In genomic region chr16:49858200-49859129, GRCh38 we compare ENCODE assay signal across 9 cellular contexts. TPM values are rescaled to one million over a fixed set of nuclear protein-coding genes. Genes with fewer than 3 reads are reported as not detected.
DNase-seq lines count a peak whose midpoint lies in the region; ATAC-seq and TF ChIP-seq lines count a peak whose summit lies in the region.
"Had no signal": no experiment of that assay in that cellular context is flagged by ENCODE, and none has a peak within 500 bp of the region (broad histone marks: within the 10 kb centered on the region; RNA-seq: fewer than 3 reads in every experiment).

No MANE protein-coding gene starts in this region.

- peak overlapping the region; percentile 7 for H3K4me3 ChIP-seq in OCI-LY7 (ENCODE audit: low read depth, low read length, poor library complexity, severe bottlenecking)

- H4K20me1 ChIP-seq in OCI-LY7 (ENCODE audit: insufficient read depth, low read length) = no peaks in the 10 kb centered on the region

- intact Hi-C loops in OCI-LY7 (cut with micrococcal nuclease; ENCODE audit: unreplicated experiment) = no loop called here

- POLR2A ChIA-PET in OCI-LY7 (lab: Charles Lee) = no interaction called here

- no peaks in the 10 kb centered on the region for H3K36me3 Mint-ChIP-seq in memory B cell
- H3K36me3 Mint-ChIP-seq in stimulated activated naive B cell treated with anti-CD40 and anti-IgM and Interleukin-4, amounts not matched to agents 10 μg/mL and 1 μg/mL and 100 μg/mL, for 72 hours = no peaks in the 10 kb centered on the region

- H3K4me1 Mint-ChIP-seq in memory B cell = peaks cover 5% of the 10 kb centered on the region
- H3K4me1 Mint-ChIP-seq in stimulated activated naive B cell treated with anti-CD40 and anti-IgM and Interleukin-4, amounts not matched to agents 10 μg/mL and 1 μg/mL and 100 μg/mL, for 72 hours = peaks cover 6 to 23% of the 10 kb centered on the region in 2 donors

- no peaks in the 10 kb centered on the region for H3K79me2 ChIP-seq in OCI-LY7 (ENCODE audit: insufficient read depth, low read depth, low read length)

- no peaks in the 10 kb centered on the region for H3K9me3 ChIP-seq in OCI-LY7 (ENCODE audit: low read length)

- no peaks in the 10 kb centered on the region for H3K9me2 ChIP-seq in OCI-LY7 (ENCODE audit: insufficient read depth, low read length)

- no peak for TF ChIP-seq CTCF in OCI-LY7 (conservative IDR thresholded peaks at IDR 0.05; ENCODE audit: low read length)

- no TSS peak for BruUV-seq in OCI-LY7 (replicated peaks; lab: Mats Ljungman, UMichigan)

- H3K9me3 Mint-ChIP-seq in memory B cell = peaks cover 2% of the 10 kb centered on the region
- no peaks in the 10 kb centered on the region for H3K9me3 Mint-ChIP-seq in stimulated activated naive B cell treated with anti-CD40 and anti-IgM and Interleukin-4, amounts not matched to agents 10 μg/mL and 1 μg/mL and 100 μg/mL, for 72 hours

- no peak overlapping the region for H3K4me3 Mint-ChIP-seq in memory B cell
- peak overlapping the region; percentile 39 to 69 for H3K4me3 Mint-ChIP-seq in stimulated activated naive B cell treated with anti-CD40 and anti-IgM and Interleukin-4, amounts not matched to agents 10 μg/mL and 1 μg/mL and 100 μg/mL, for 72 hours

- peak; percentile 15 for ATAC-seq in memory B cell (ENCODE audit: low read depth)
- ATAC-seq in stimulated activated naive B cell treated with anti-CD40 and anti-IgM and Interleukin-4, amounts not matched to agents 10 μg/mL and 1 μg/mL and 100 μg/mL, for 72 hours (replicated peaks) = peak; percentile 34 to 42
- ATAC-seq in GM18519 (IDR thresholded peaks at IDR 0.05; ENCODE audit: low FRiP score, unreplicated experiment) = no peak
- no peak for ATAC-seq in HG03520 (IDR thresholded peaks at IDR 0.05; ENCODE audit: unreplicated experiment)
- ATAC-seq in GM19023 (IDR thresholded peaks at IDR 0.05; ENCODE audit: unreplicated experiment) = no peak

- no peaks in the 10 kb centered on the region for H3K36me3 ChIP-seq in OCI-LY7 (ENCODE audit: insufficient read depth, low read length)

- no peak overlapping the region for H2AFZ ChIP-seq in OCI-LY7 (ENCODE audit: low read length)

- no peak overlapping the region for H3K27ac ChIP-seq in OCI-LY7 (ENCODE audit: low read depth, low read length, poor library complexity, severe bottlenecking)
- H3K27ac ChIP-seq: HL-60 had no signal

- H3K4me2 ChIP-seq in OCI-LY7 (ENCODE audit: low read length) = peak overlapping the region; percentile 39

- CTCF ChIA-PET in OCI-LY7 (lab: Charles Lee; ENCODE audit: unreplicated experiment) = interaction anchor here (0.6 to 0.7 kb wide), 2 partner anchors 245 to 1146 kb away, joined by 3 read pairs; no protein-coding TSS in a partner anchor

- H3K27ac Mint-ChIP-seq in memory B cell = no peak overlapping the region
- H3K27ac Mint-ChIP-seq in stimulated activated naive B cell treated with anti-CD40 and anti-IgM and Interleukin-4, amounts not matched to agents 10 μg/mL and 1 μg/mL and 100 μg/mL, for 72 hours = no peak overlapping the region

- H3K4me1 ChIP-seq in OCI-LY7 (ENCODE audit: insufficient read depth, low read length, poor library complexity, severe bottlenecking) = peaks cover 17% of the 10 kb centered on the region

- DNase-seq in D341Med (ENCODE audit: low spot score) (peak; percentile 63), OCI-LY7 (ENCODE audit: low spot score) (no peak), dedifferentiated amniotic fluid mesenchymal stem cell (ENCODE audit: extremely low spot score) (peak; percentile 26), memory B cell (ENCODE audit: low spot score in 2 of 2) (peak in 1 of 2 donors; percentile 18)
- DNase-seq in stimulated activated naive B cell treated with anti-CD40 and anti-IgM and Interleukin-4, amounts not matched to agents 10 μg/mL and 1 μg/mL and 100 μg/mL, for 72 hours = no peak

- peaks cover 22% of the 10 kb centered on the region for H3K27me3 Mint-ChIP-seq in memory B cell
- peaks cover 21 to 35% of the 10 kb centered on the region in 2 donors for H3K27me3 Mint-ChIP-seq in stimulated activated naive B cell treated with anti-CD40 and anti-IgM and Interleukin-4, amounts not matched to agents 10 μg/mL and 1 μg/mL and 100 μg/mL, for 72 hours

RNA-seq across cellular contexts. Expression of gene ZNF423, which starts 2.6 kb away (rescaled TPM):
- total RNA-seq in OCI-LY7 (2014; rRNA removed; shearing (Covaris generic)) = 0.09 TPM in 1 of 2 replicates, not detected in the other
- total RNA-seq in OCI-LY7 (2022) = 0.13 TPM in 1 of 2 replicates, not detected in the other

Comparison
In these comparisons a context has a peak if more than half of its experiments do, and no peak if none do; other contexts are left out.
1. DNase-seq: peak in D341Med (single experiment) and dedifferentiated amniotic fluid mesenchymal stem cell (single experiment); none in OCI-LY7 (single experiment) and stimulated activated naive B cell treated with anti-CD40 and anti-IgM and Interleukin-4, amounts not matched to agents 10 μg/mL and 1 μg/mL and 100 μg/mL, for 72 hours (single experiment).
2. ATAC-seq: peak in memory B cell (single experiment) and stimulated activated naive B cell treated with anti-CD40 and anti-IgM and Interleukin-4, amounts not matched to agents 10 μg/mL and 1 μg/mL and 100 μg/mL, for 72 hours (2 of 2); none in GM18519 (single experiment), HG03520 (single experiment) and GM19023 (single experiment).